ENCODE assay signal across 1 cellular context in the genomic region with DNA sequence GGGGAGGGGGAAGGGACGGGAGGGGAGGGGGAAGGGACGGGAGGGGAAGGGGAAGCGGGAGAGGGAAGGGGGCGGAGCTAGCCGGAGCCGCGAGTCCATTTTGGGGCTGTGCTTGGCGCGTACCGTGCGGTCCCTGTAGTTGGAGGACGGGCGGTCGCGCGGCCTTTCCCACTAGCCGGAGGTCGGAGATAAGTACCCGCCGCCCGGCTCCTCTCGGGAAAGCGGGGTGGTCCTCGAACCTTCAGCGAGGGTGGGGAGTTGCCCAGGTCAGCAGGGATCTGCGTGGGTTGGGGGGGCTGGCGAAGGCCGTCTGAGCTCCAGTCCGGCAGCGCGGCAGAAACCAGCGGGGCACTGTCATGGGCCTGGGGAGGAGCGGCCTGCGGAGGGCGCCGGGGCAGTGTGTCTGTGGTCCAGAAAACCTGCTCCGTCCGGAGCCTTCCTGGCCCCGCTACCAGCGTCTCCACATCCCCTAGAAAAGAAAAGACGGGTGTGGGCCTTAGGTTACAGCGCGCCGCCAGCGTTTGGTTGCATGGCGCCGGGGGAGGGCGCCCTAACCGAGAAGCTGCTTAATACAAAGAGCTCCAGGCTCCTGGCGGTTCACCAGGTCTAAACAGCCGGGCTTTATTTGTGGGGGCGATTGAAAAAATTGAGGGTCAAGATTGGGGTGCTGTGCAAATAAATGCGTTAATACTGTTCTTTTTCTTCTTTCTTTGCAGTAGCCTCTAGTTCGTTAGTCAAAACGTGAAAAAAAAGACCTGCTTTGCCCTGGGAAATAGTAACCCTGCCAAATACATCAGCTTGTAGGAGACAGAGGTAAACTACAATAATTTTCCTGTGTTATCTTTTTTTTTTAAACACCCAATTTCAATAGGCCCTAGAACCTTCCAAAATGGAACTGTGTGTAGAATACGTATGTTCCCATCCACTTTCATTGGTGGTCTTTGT.
TF ChIP-seq lines count a peak whose summit lies in the region.

A gene with protein sequence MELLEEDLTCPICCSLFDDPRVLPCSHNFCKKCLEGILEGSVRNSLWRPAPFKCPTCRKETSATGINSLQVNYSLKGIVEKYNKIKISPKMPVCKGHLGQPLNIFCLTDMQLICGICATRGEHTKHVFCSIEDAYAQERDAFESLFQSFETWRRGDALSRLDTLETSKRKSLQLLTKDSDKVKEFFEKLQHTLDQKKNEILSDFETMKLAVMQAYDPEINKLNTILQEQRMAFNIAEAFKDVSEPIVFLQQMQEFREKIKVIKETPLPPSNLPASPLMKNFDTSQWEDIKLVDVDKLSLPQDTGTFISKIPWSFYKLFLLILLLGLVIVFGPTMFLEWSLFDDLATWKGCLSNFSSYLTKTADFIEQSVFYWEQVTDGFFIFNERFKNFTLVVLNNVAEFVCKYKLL (plus strand): TSS at position 92 of the 945 bp plus-strand sequence. CDS start 14,899 bp downstream, outside the sequence.

TF ChIP-seq in HepG2, 621 proteins besides CTCF, POLR2A, EP300 and RAD21 (continued from another document and continues in another):
- TF ChIP-seq, protein P1, sequence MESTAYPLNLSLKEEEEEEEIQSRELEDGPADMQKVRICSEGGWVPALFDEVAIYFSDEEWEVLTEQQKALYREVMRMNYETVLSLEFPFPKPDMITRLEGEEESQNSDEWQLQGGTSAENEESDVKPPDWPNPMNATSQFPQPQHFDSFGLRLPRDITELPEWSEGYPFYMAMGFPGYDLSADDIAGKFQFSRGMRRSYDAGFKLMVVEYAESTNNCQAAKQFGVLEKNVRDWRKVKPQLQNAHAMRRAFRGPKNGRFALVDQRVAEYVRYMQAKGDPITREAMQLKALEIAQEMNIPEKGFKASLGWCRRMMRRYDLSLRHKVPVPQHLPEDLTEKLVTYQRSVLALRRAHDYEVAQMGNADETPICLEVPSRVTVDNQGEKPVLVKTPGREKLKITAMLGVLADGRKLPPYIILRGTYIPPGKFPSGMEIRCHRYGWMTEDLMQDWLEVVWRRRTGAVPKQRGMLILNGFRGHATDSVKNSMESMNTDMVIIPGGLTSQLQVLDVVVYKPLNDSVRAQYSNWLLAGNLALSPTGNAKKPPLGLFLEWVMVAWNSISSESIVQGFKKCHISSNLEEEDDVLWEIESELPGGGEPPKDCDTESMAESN (CRISPR knock-in tag; conservative IDR thresholded peaks at IDR 0.05): peak; percentile 71
- peak; percentile 43; the same call in 1 of the 2 replicates for TF ChIP-seq PATZ1 (CRISPR knock-in tag; IDR thresholded peaks at IDR 0.05)
- TF ChIP-seq, protein P2, sequence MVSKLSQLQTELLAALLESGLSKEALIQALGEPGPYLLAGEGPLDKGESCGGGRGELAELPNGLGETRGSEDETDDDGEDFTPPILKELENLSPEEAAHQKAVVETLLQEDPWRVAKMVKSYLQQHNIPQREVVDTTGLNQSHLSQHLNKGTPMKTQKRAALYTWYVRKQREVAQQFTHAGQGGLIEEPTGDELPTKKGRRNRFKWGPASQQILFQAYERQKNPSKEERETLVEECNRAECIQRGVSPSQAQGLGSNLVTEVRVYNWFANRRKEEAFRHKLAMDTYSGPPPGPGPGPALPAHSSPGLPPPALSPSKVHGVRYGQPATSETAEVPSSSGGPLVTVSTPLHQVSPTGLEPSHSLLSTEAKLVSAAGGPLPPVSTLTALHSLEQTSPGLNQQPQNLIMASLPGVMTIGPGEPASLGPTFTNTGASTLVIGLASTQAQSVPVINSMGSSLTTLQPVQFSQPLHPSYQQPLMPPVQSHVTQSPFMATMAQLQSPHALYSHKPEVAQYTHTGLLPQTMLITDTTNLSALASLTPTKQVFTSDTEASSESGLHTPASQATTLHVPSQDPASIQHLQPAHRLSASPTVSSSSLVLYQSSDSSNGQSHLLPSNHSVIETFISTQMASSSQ (IDR thresholded peaks at IDR 0.05; ENCODE audit: low read depth): no peak
- TF ChIP-seq, protein P2 (CRISPR knock-in tag; IDR thresholded peaks at IDR 0.05; ENCODE audit: borderline replicate concordance): no peak
- no peak for TF ChIP-seq ZNF326 (CRISPR knock-in tag; IDR thresholded peaks at IDR 0.05; ENCODE audit: borderline replicate concordance)
- 0 out of 2 replicates have a peak, but pooled peaks have one; percentile 29 for TF ChIP-seq ZNF354B (CRISPR knock-in tag; IDR thresholded peaks at IDR 0.05)
- no peak for TF ChIP-seq CSRNP2 (CRISPR knock-in tag; conservative IDR thresholded peaks at IDR 0.05; ENCODE audit: low read depth)
- TF ChIP-seq ZNF225 (CRISPR knock-in tag; IDR thresholded peaks at IDR 0.05): 0 out of 2 replicates have a peak, but pooled peaks have one; percentile 66
- no peak for TF ChIP-seq TBL1XR1 (IDR thresholded peaks at IDR 0.05; ENCODE audit: borderline replicate concordance, low read length, partially characterized antibody)
- TF ChIP-seq ZFP1 (CRISPR knock-in tag; IDR thresholded peaks at IDR 0.05): no peak
- TF ChIP-seq ATF1 (CRISPR knock-in tag; IDR thresholded peaks at IDR 0.05): no peak
- TF ChIP-seq TEAD2 (CRISPR knock-in tag; IDR thresholded peaks at IDR 0.05): no peak
- TF ChIP-seq YEATS4 (CRISPR knock-in tag; IDR thresholded peaks at IDR 0.05; ENCODE audit: borderline replicate concordance): peak; percentile 87
- TF ChIP-seq CEBPB (IDR thresholded peaks at IDR 0.05; ENCODE audit: borderline replicate concordance, low read depth, low read length): no peak
- TF ChIP-seq ZNF143 (CRISPR knock-in tag; IDR thresholded peaks at IDR 0.05): no peak
- peak; percentile 87 for TF ChIP-seq ZNF777 (CRISPR knock-in tag; IDR thresholded peaks at IDR 0.05)
- no peak for TF ChIP-seq ZMYM3 (CRISPR knock-in tag; IDR thresholded peaks at IDR 0.05)
- TF ChIP-seq NKX3-1 (CRISPR knock-in tag; IDR thresholded peaks at IDR 0.05): 0 out of 2 replicates have a peak, but pooled peaks have one; percentile 31
- no peak; the same call in 1 of the 2 replicates for TF ChIP-seq MXD4 (CRISPR knock-in tag; IDR thresholded peaks at IDR 0.05)
- TF ChIP-seq MLX (CRISPR knock-in tag; IDR thresholded peaks at IDR 0.05): no peak
- TF ChIP-seq, protein P3, sequence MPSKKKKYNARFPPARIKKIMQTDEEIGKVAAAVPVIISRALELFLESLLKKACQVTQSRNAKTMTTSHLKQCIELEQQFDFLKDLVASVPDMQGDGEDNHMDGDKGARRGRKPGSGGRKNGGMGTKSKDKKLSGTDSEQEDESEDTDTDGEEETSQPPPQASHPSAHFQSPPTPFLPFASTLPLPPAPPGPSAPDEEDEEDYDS (CRISPR knock-in tag; IDR thresholded peaks at IDR 0.05): no peak
- TF ChIP-seq, protein P4, sequence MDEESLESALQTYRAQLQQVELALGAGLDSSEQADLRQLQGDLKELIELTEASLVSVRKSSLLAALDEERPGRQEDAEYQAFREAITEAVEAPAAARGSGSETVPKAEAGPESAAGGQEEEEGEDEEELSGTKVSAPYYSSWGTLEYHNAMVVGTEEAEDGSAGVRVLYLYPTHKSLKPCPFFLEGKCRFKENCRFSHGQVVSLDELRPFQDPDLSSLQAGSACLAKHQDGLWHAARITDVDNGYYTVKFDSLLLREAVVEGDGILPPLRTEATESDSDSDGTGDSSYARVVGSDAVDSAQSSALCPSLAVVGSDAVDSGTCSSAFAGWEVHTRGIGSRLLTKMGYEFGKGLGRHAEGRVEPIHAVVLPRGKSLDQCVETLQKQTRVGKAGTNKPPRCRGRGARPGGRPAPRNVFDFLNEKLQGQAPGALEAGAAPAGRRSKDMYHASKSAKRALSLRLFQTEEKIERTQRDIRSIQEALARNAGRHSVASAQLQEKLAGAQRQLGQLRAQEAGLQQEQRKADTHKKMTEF (CRISPR knock-in tag; IDR thresholded peaks at IDR 0.05): peak; percentile 61; the same call in 1 of the 2 replicates
- peak; percentile 86 for TF ChIP-seq PTBP1 (IDR thresholded peaks at IDR 0.05; ENCODE audit: low read depth, low read length, poor library complexity, severe bottlenecking)
- no peak for TF ChIP-seq CENPBD1 (CRISPR knock-in tag; IDR thresholded peaks at IDR 0.05; ENCODE audit: borderline replicate concordance, low read depth)
- no peak for TF ChIP-seq ZNF468 (CRISPR knock-in tag; IDR thresholded peaks at IDR 0.05)
- TF ChIP-seq SNAPC2 (CRISPR knock-in tag; IDR thresholded peaks at IDR 0.05): peak; percentile 64; the same call in 1 of the 2 replicates
- peak; percentile 49; the same call in 1 of the 2 replicates for TF ChIP-seq ZNF33B (CRISPR knock-in tag; IDR thresholded peaks at IDR 0.05)
- TF ChIP-seq, protein P5, sequence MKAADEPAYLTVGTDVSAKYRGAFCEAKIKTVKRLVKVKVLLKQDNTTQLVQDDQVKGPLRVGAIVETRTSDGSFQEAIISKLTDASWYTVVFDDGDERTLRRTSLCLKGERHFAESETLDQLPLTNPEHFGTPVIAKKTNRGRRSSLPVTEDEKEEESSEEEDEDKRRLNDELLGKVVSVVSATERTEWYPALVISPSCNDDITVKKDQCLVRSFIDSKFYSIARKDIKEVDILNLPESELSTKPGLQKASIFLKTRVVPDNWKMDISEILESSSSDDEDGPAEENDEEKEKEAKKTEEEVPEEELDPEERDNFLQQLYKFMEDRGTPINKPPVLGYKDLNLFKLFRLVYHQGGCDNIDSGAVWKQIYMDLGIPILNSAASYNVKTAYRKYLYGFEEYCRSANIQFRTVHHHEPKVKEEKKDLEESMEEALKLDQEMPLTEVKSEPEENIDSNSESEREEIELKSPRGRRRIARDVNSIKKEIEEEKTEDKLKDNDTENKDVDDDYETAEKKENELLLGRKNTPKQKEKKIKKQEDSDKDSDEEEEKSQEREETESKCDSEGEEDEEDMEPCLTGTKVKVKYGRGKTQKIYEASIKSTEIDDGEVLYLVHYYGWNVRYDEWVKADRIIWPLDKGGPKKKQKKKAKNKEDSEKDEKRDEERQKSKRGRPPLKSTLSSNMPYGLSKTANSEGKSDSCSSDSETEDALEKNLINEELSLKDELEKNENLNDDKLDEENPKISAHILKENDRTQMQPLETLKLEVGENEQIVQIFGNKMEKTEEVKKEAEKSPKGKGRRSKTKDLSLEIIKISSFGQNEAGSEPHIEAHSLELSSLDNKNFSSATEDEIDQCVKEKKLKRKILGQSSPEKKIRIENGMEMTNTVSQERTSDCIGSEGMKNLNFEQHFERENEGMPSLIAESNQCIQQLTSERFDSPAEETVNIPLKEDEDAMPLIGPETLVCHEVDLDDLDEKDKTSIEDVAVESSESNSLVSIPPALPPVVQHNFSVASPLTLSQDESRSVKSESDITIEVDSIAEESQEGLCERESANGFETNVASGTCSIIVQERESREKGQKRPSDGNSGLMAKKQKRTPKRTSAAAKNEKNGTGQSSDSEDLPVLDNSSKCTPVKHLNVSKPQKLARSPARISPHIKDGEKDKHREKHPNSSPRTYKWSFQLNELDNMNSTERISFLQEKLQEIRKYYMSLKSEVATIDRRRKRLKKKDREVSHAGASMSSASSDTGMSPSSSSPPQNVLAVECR (CRISPR knock-in tag; IDR thresholded peaks at IDR 0.05; ENCODE audit: borderline replicate concordance): peak; percentile 76
- no peak for TF ChIP-seq ZNF235 (CRISPR knock-in tag; IDR thresholded peaks at IDR 0.05; ENCODE audit: borderline replicate concordance)
- peak; percentile 23; the same call in 1 of the 2 replicates for TF ChIP-seq FOSL2 (CRISPR knock-in tag; IDR thresholded peaks at IDR 0.05)
- TF ChIP-seq KLF6 (CRISPR knock-in tag; IDR thresholded peaks at IDR 0.05): peak; percentile 47; the same call in 1 of the 2 replicates
- no peak for TF ChIP-seq FOXM1 (CRISPR knock-in tag; IDR thresholded peaks at IDR 0.05)
- TF ChIP-seq TBP (CRISPR knock-in tag; IDR thresholded peaks at IDR 0.05): no peak
- TF ChIP-seq ZNF850 (CRISPR knock-in tag; conservative IDR thresholded peaks at IDR 0.05): no peak
- no peak for TF ChIP-seq ZNF138 (CRISPR knock-in tag; IDR thresholded peaks at IDR 0.05; ENCODE audit: low read depth)
- no peak for TF ChIP-seq NFE2 (CRISPR knock-in tag; IDR thresholded peaks at IDR 0.05)
- TF ChIP-seq ZNF619 (CRISPR knock-in tag; IDR thresholded peaks at IDR 0.05): no peak
- TF ChIP-seq ISL2 (CRISPR knock-in tag; IDR thresholded peaks at IDR 0.05): 0 out of 2 replicates have a peak, but pooled peaks have one; percentile 24
